In the genomic region with DNA sequence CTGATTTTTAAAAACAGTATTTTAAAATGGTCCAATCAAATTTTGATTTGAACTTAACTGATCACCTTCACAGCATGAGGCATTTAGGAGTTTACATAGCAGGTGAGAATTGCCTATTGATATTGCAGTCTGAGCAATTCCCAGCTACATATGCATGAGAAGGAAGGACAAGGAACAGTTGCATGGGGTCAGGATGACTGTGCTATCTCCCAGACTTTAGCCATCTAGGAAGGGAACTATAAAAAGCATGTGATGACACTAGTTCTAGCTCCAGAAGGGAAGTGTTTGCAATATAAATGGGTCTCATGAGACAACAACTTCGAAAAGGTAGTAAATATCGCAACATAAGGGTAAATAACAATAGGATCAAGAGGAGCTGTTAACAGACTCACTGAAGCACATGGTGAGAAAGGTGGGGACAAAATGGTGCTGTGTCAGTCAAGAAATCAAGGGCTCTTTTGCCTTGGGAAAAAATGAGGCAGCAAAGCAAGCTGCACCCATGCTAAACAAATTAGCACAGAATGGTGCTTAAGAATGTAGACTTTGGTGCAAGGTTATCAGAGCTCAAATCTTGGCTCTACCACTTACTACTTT, we compare ENCODE assay signal across 20 cellular contexts.
"Had no signal": no experiment of that assay in that cellular context is flagged by ENCODE, and none has a peak within 500 bp of the region (broad histone marks: within the 10 kb centered on the region; RNA-seq: fewer than 3 reads in every experiment).

No MANE protein-coding gene starts in this region.

- H3K4me3 Mint-ChIP-seq: activated naive CD8-positive, alpha-beta T cell; dendritic cell treated with granulocyte-macrophage colony-stimulating factor and Interleukin-4, amounts not matched to agents 40 ng/mL and 50 ng/mL, for 4 days; natural killer cell; stimulated activated naive CD8-positive, alpha-beta T cell treated with anti-CD3 and anti-CD28 coated beads, Interleukin-15, amount 100 ng/mL, for 72 hours had no signal

- H3K27me3 ChIP-seq: esophagus squamous epithelium, ovary, suprapubic skin, vagina had no signal

- H3K27me3 Mint-ChIP-seq: activated naive CD8-positive, alpha-beta T cell; dendritic cell treated with granulocyte-macrophage colony-stimulating factor and Interleukin-4, amounts not matched to agents 40 ng/mL and 50 ng/mL, for 4 days; stimulated activated naive CD8-positive, alpha-beta T cell treated with anti-CD3 and anti-CD28 coated beads, Interleukin-15, amount 100 ng/mL, for 72 hours had no signal

- H3K27ac Mint-ChIP-seq: activated naive CD8-positive, alpha-beta T cell; dendritic cell treated with granulocyte-macrophage colony-stimulating factor and Interleukin-4, amounts not matched to agents 40 ng/mL and 50 ng/mL, for 4 days; stimulated activated naive CD8-positive, alpha-beta T cell treated with anti-CD3 and anti-CD28 coated beads, Interleukin-15, amount 100 ng/mL, for 72 hours had no signal

- H3K4me1 ChIP-seq: esophagus squamous epithelium, psoas muscle, suprapubic skin had no signal

- H3K36me3 ChIP-seq: ovary, suprapubic skin, vagina had no signal

- H3K9me3 Mint-ChIP-seq: dendritic cell treated with granulocyte-macrophage colony-stimulating factor and Interleukin-4, amounts not matched to agents 40 ng/mL and 50 ng/mL, for 4 days; natural killer cell had no signal

- H3K9me3 ChIP-seq: esophagus squamous epithelium, ovary, psoas muscle, suprapubic skin, vagina had no signal

- H3K27ac ChIP-seq: esophagus squamous epithelium, ovary, psoas muscle, suprapubic skin, vagina had no signal

- H3K4me3 ChIP-seq: esophagus squamous epithelium, ovary, psoas muscle, skin epidermis, suprapubic skin, vagina had no signal

- DNase-seq: activated CD4-positive, alpha-beta T cell treated with anti-CD3 and anti-CD28 coated beads, Interleukin-2, amount 50 U/mL, for 1 hour; activated CD4-positive, CD25-positive, alpha-beta regulatory T cell treated with anti-CD3 and anti-CD28 coated beads, Interleukin-2, amount 50 U/mL, for 72 hours; activated gamma-delta T cell; effector CD8-positive, alpha-beta T cell; esophagus squamous epithelium; mesenchymal stem cell; natural killer cell; ovary; psoas muscle; right cardiac atrium; stimulated activated CD4-positive, alpha-beta T cell treated with anti-CD3 and anti-CD28 coated beads, Interleukin-15, amount 100 ng/mL, for 24 hours; stimulated activated CD4-positive, alpha-beta T cell treated with anti-CD3 and anti-CD28 coated beads, Interleukin-2, amount 100 ng/mL, for 48 hours; stimulated activated naive CD8-positive, alpha-beta T cell treated with anti-CD3 and anti-CD28 coated beads, Interleukin-15, amount 100 ng/mL, for 72 hours; T1000; trophoblast cell had no signal

- ATAC-seq: right cardiac atrium; stimulated activated naive CD8-positive, alpha-beta T cell treated with anti-CD3 and anti-CD28 coated beads, Interleukin-15, amount 100 ng/mL, for 72 hours had no signal
